25 cellular contexts compared by ENCODE assay signal in genomic region chr4:16530688-16531635, GRCh38.
DNase-seq lines count a peak whose midpoint lies in the region; ATAC-seq and TF ChIP-seq lines count a peak whose summit lies in the region.
"Had no signal": no experiment of that assay in that cellular context is flagged by ENCODE, and none has a peak within 500 bp of the region (broad histone marks: within the 10 kb centered on the region; RNA-seq: fewer than 3 reads in every experiment).

No MANE protein-coding gene starts in this region.

- H3K4me1 ChIP-seq in left lung = peaks cover 3 to 25% of the 10 kb centered on the region in 2 donors

- TF ChIP-seq CTCF in AG09309 (IDR thresholded peaks at IDR 0.05; ENCODE audit: control insufficient read depth, insufficient read depth, low read depth, low read length, missing control alignments) = no peak
- TF ChIP-seq CTCF in left lung (IDR thresholded peaks at IDR 0.05) = no peak

- H3K4me3 ChIP-seq in AG09309 (ENCODE audit: control insufficient read depth, low read depth, low read length) = no peak overlapping the region
- H3K4me3 ChIP-seq in left lung = no peak overlapping the region
- H3K4me3 ChIP-seq: esophagus squamous epithelium, pancreas, suprapubic skin had no signal

- H3K27me3 ChIP-seq in left lung = no peaks in the 10 kb centered on the region
- H3K27me3 ChIP-seq: pancreas, suprapubic skin had no signal

- H3K27ac ChIP-seq in left lung = peak overlapping the region; percentile 14 to 16
- H3K27ac ChIP-seq: KMS-11, pancreas, suprapubic skin had no signal

- peak; percentile 55 for DNase-seq in AG09309 (ENCODE audit: low read depth)
- peak; percentile 48 for DNase-seq in M059J (ENCODE audit: low read depth)
- DNase-seq in dermis microvascular lymphatic vessel endothelial cell (ENCODE audit: low read depth in 2 of 2) = peak; percentile 26 to 91
- no peak for DNase-seq in left lung
- DNase-seq in islet precursor cell = no peak
- no peak for DNase-seq in GF-D8 (lab: John Stamatoyannopoulos, UW)
- DNase-seq in NCI-H748 treated with DMSO at 0.1 percent for 48 hours (lab: John Stamatoyannopoulos, UW) = no peak
- DNase-seq: activated CD4-positive, alpha-beta memory T cell treated with anti-CD3 and anti-CD28 coated beads, Interleukin-2, amount 10 ng/mL, durations not matched to agents 7 days and 5 days; activated naive CD4-positive, alpha-beta T cell; activated T-cell treated with anti-CD3 and anti-CD28 coated beads for 4 hours; amygdala; cerebellar nuclear complex; effector memory CD4-positive, alpha-beta T cell; esophagus squamous epithelium; GOT3; naive thymus-derived CD4-positive, alpha-beta T cell; NCI-H1048; NCI-H2029 treated with DMSO at 0.1 percent for 48 hours; NCI-H446 treated with DMSO at 0.1 percent for 48 hours; pancreas had no signal

- ATAC-seq in left lung (peak; percentile 36), GM18498 (IDR thresholded peaks at IDR 0.05; ENCODE audit: unreplicated experiment) (no peak)
- ATAC-seq: naive thymus-derived CD4-positive, alpha-beta T cell; sciatic nerve; SK-N-SH treated with all-trans-retinoic acid at 6 μM for 48 hours had no signal

- H3K9me3 ChIP-seq in left lung = no peaks in the 10 kb centered on the region
- H3K9me3 ChIP-seq: esophagus squamous epithelium, pancreas, suprapubic skin had no signal

- H3K36me3 ChIP-seq in left lung = no peaks in the 10 kb centered on the region
- H3K36me3 ChIP-seq: esophagus squamous epithelium, pancreas, suprapubic skin had no signal

- intact Hi-C loops in left lung (cut with DNase I) = no loop called here

Comparison
In these comparisons a context has a peak if more than half of its experiments do, and no peak if none do; other contexts are left out.
1. DNase-seq: peak in AG09309 (single experiment), M059J (single experiment) and dermis microvascular lymphatic vessel endothelial cell (2 of 2); none in left lung (0 of 2), islet precursor cell (single experiment), GF-D8 (single experiment) and NCI-H748 treated with DMSO at 0.1 percent for 48 hours (single experiment).